In the genomic region with DNA sequence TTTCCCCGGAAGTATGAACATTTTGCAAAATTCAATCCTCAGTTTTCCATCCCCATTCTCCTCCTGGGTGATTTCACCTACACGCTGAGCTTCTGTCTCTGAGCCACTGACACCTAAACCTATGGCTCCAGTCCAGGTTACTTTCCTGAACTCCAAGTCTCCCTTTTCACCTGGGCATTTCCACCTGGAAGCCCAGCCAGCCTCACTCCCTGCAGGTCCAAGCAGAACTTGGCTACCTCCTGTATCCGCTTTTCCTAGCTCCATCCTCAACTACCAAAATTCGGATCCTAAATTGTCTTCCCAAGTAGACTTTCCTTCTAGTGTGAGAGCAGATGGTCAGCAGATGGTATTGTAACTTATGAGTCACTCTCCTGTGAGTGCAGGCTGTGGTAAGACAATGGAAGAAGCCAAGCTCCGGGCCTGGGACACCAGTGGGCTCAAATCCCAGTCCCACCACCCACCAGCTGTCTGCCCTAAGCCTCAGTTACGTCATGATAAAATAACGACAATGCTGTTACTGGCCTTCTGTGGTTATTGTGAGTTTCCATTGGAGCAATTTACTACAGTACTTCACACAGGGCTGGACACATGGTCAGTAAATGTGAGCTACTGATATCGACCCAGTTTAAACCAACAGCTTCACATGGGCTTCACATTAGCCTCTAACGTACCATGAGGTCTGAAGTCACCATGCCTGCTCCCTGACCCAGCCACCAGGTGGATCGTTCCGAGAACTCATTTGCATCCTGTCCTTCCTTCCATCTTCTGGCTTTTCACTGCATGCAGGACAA, we compare ENCODE assay signal across 9 cellular contexts. TPM values are rescaled to one million over a fixed set of nuclear protein-coding genes. Genes with fewer than 3 reads are reported as not detected.
A peak's percentile ranks its signal among the peaks of the same experiment; 100 is the strongest.
DNase-seq lines count a peak whose midpoint lies in the region; ATAC-seq and TF ChIP-seq lines count a peak whose summit lies in the region.
"Had no signal": no experiment of that assay in that cellular context is flagged by ENCODE, and none has a peak within 500 bp of the region (broad histone marks: within the 10 kb centered on the region; RNA-seq: fewer than 3 reads in every experiment).

No MANE protein-coding gene starts in this region.

- peaks cover 13% of the 10 kb centered on the region for H3K4me1 ChIP-seq in Caco-2

- H3K9me3 ChIP-seq in Caco-2 = no peaks in the 10 kb centered on the region

- TF ChIP-seq CTCF in Caco-2 (IDR thresholded peaks at IDR 0.05; ENCODE audit: insufficient read depth in 1 of 2, low read depth in 1 of 2, low read length in 1 of 2, severe bottlenecking in 1 of 2, unreplicated experiment in 1 of 2) = no peak

- POLR2A ChIA-PET in Caco-2 (lab: Charles Lee) = no interaction called here

- peaks cover 9% of the 10 kb centered on the region for H3K4me1 Mint-ChIP-seq in Caco-2 (ENCODE audit: low read depth, unreplicated experiment)

- no peak overlapping the region for H3K4me3 ChIP-seq in Caco-2 (ENCODE audit: low read depth, low read length)

- no peaks in the 10 kb centered on the region for H3K36me3 ChIP-seq in Caco-2 (ENCODE audit: control insufficient read depth, insufficient read depth, low read length)

- DNase-seq in GM04503 (ENCODE audit: low read depth) = peak; percentile 95
- peak; percentile 43 for DNase-seq in OCI-M1 (lab: John Stamatoyannopoulos, UW)
- DNase-seq in pulmonary artery endothelial cell (ENCODE audit: low read depth, low spot score) = peak; percentile 89
- DNase-seq in T1000 (lab: John Stamatoyannopoulos, UW) = no peak
- no peak for DNase-seq in Caco-2
- DNase-seq: activated CD8-positive, alpha-beta memory T cell treated with anti-CD3 and anti-CD28 coated beads for 24 hours had no signal

- ATAC-seq in esophagus mucosa (peak; percentile 52), GM21737 (IDR thresholded peaks at IDR 0.05; ENCODE audit: unreplicated experiment) (no peak), GM21423 (IDR thresholded peaks at IDR 0.05; ENCODE audit: unreplicated experiment) (no peak)

- no peaks in the 10 kb centered on the region for H3K27me3 Mint-ChIP-seq in Caco-2 (ENCODE audit: insufficient read depth, unreplicated experiment)

- CTCF ChIA-PET in Caco-2 (lab: Charles Lee) = interaction anchor here (0.7 to 1.2 kb wide), 3 partner anchors 21 to 63 kb away, joined by 4 to 6 read pairs (median 5); no protein-coding TSS in a partner anchor

- BruUV-seq in Caco-2 (replicated peaks; lab: Mats Ljungman, UMichigan) = no TSS peak

- no peak overlapping the region for H3K27ac Mint-ChIP-seq in Caco-2 (ENCODE audit: unreplicated experiment)

- intact Hi-C loops in Caco-2 (cut with micrococcal nuclease; ENCODE audit: unreplicated experiment) = loop anchor here (1.0 kb wide), 1 partner anchor 61 kb away; no protein-coding TSS in a partner anchor

- no peaks in the 10 kb centered on the region for H3K36me3 Mint-ChIP-seq in Caco-2 (ENCODE audit: insufficient read depth, unreplicated experiment)

- no peak overlapping the region for H3K4me3 Mint-ChIP-seq in Caco-2 (ENCODE audit: unreplicated experiment)

- no peaks in the 10 kb centered on the region for H3K9me3 Mint-ChIP-seq in Caco-2 (ENCODE audit: unreplicated experiment)

- no peaks in the 10 kb centered on the region for H3K27me3 ChIP-seq in Caco-2 (replicated peaks; ENCODE audit: control insufficient read depth, insufficient read depth, low read length)

RNA-seq across cellular contexts. Expression of a gene that starts 33.3 kb away (rescaled TPM):
- total RNA-seq in esophagus mucosa (32.3 TPM), pulmonary artery endothelial cell (1,023 and 1,361 TPM in 2 replicates), Caco-2 (2022) (4.0 and 4.7 TPM in 2 replicates)

Comparison
In these comparisons a context has a peak if more than half of its experiments do, and no peak if none do; other contexts are left out.
1. DNase-seq: peak in GM04503 (single experiment), OCI-M1 (single experiment) and pulmonary artery endothelial cell (single experiment); none in T1000 (single experiment) and Caco-2 (0 of 2).
2. RNA of a gene that starts 33.3 kb away (total RNA-seq): 1,023 to 1,361 TPM in pulmonary artery endothelial cell; 32.3 TPM in esophagus mucosa (single experiment) and 4.0 to 4.7 TPM in Caco-2; every median in the first group is over 10 times any median in the second.